1 cellular context compared by ENCODE assay signal in genomic region chr16:11340710-11341109, GRCh38.
TF ChIP-seq lines count a peak whose summit lies in the region.

No MANE protein-coding gene starts in this region.

TF ChIP-seq in HepG2, 621 proteins besides CTCF, POLR2A, EP300 and RAD21 (continued from another document and continues in another):
- TF ChIP-seq NFAT5 (CRISPR knock-in tag; IDR thresholded peaks at IDR 0.05) (no peak), ZNF281 (CRISPR knock-in tag; IDR thresholded peaks at IDR 0.05; ENCODE audit: borderline replicate concordance) (peak; percentile 85), SOX5 (CRISPR knock-in tag; IDR thresholded peaks at IDR 0.05; ENCODE audit: borderline replicate concordance) (0 out of 2 replicates have a peak, but pooled peaks have one; percentile 14), GFI1 (CRISPR knock-in tag; IDR thresholded peaks at IDR 0.05; ENCODE audit: borderline replicate concordance) (peak; percentile 52; the same call in 1 of the 2 replicates), HOXA3 (CRISPR knock-in tag; IDR thresholded peaks at IDR 0.05) (peak; percentile 27; the same call in 1 of the 2 replicates), HIC2 (CRISPR knock-in tag; IDR thresholded peaks at IDR 0.05; ENCODE audit: low read depth) (peak; percentile 84), ZNF446 (CRISPR knock-in tag; IDR thresholded peaks at IDR 0.05) (no peak), PAWR (CRISPR knock-in tag; IDR thresholded peaks at IDR 0.05; ENCODE audit: borderline replicate concordance) (no peak), PHF21A (CRISPR knock-in tag; IDR thresholded peaks at IDR 0.05) (no peak), PAXIP1 (CRISPR knock-in tag; conservative IDR thresholded peaks at IDR 0.05) (peak; percentile 44; the same call in 1 of the 2 replicates), HNF4G (IDR thresholded peaks at IDR 0.05; ENCODE audit: borderline replicate concordance, low read depth, low read length) (peak; percentile 40), HNF4G (CRISPR knock-in tag; IDR thresholded peaks at IDR 0.05; ENCODE audit: borderline replicate concordance, low read depth) (no peak), ZMYM4 (CRISPR knock-in tag; IDR thresholded peaks at IDR 0.05) (0 out of 2 replicates have a peak, but pooled peaks have one; percentile 24), PITX1 (CRISPR knock-in tag; IDR thresholded peaks at IDR 0.05) (peak; percentile 69; the same call in 1 of the 2 replicates), ZC3H13 (CRISPR knock-in tag; IDR thresholded peaks at IDR 0.05) (0 out of 2 replicates have a peak, but pooled peaks have one; percentile 31), SKIL (CRISPR knock-in tag; IDR thresholded peaks at IDR 0.05; ENCODE audit: borderline replicate concordance) (0 out of 2 replicates have a peak, but pooled peaks have one; percentile 23), ZFP41 (CRISPR knock-in tag; IDR thresholded peaks at IDR 0.05; ENCODE audit: borderline replicate concordance) (no peak), ZBTB2 (CRISPR knock-in tag; IDR thresholded peaks at IDR 0.05; ENCODE audit: low read depth) (0 out of 2 replicates have a peak, but pooled peaks have one; percentile 42), GATAD2A (CRISPR knock-in tag; IDR thresholded peaks at IDR 0.05) (peak; percentile 74), HNF1B (CRISPR knock-in tag; IDR thresholded peaks at IDR 0.05) (0 out of 2 replicates have a peak, but pooled peaks have one; percentile 1), KDM3A (CRISPR knock-in tag; IDR thresholded peaks at IDR 0.05; ENCODE audit: low read depth) (no peak), CC2D1A (CRISPR knock-in tag; IDR thresholded peaks at IDR 0.05) (no peak), ZNF687 (CRISPR knock-in tag; IDR thresholded peaks at IDR 0.05) (peak; percentile 57), ZFP91 (CRISPR knock-in tag; IDR thresholded peaks at IDR 0.05; ENCODE audit: borderline replicate concordance) (peak; percentile 42; the same call in 1 of the 2 replicates), ZNF766 (CRISPR knock-in tag; IDR thresholded peaks at IDR 0.05; ENCODE audit: borderline replicate concordance) (0 out of 2 replicates have a peak, but pooled peaks have one; percentile 39)
